In the genomic region with DNA sequence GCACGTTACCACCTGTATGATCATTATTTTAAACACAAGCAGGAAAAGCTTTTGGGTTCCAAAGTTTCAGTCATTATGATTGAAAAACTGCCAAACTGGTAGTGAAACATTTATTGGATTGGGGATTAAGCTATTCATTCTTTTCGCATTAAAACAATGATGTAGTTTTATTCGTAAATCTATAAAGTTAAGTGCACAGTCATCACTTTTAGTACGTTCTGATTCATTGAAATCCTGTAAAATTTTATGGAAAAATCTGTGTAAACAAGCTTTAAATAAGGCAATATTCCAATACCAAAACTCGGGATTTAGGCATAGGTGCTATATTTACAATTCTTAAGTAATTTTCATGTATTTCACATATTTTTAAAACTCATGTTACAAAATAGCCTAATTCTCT, we compare ENCODE assay signal across 2 cellular contexts.
A peak's percentile ranks its signal among the peaks of the same experiment; 100 is the strongest.
TF ChIP-seq lines count a peak whose summit lies in the region.

No MANE protein-coding gene starts in this region.

TF ChIP-seq in HepG2, 621 proteins besides CTCF, POLR2A, EP300 and RAD21:
- peak; percentile 94 to 98 for TF ChIP-seq MAFK (conservative IDR thresholded peaks at IDR 0.05 in 1 of 2, IDR thresholded peaks at IDR 0.05 in 1 of 2; ENCODE audit: low read length in 2 of 2)
- TF ChIP-seq MAFF (IDR thresholded peaks at IDR 0.05; ENCODE audit: low read depth, low read length) = peak; percentile 97
- TF ChIP-seq ZNF3 (CRISPR knock-in tag; IDR thresholded peaks at IDR 0.05) = no peak
- TF ChIP-seq NONO (IDR thresholded peaks at IDR 0.05) = no peak
- TF ChIP-seq NONO (CRISPR knock-in tag; conservative IDR thresholded peaks at IDR 0.05) = no peak
TF ChIP-seq in HepG2: peak in this region for 2.

TF ChIP-seq in H1, 55 proteins besides CTCF, POLR2A, EP300 and RAD21:
- peak; percentile 77 for TF ChIP-seq MAFK (IDR thresholded peaks at IDR 0.05; ENCODE audit: low read depth, low read length)
- no peak for TF ChIP-seq BACH1 (IDR thresholded peaks at IDR 0.05; ENCODE audit: low read length)
- TF ChIP-seq EGR1 (IDR thresholded peaks at IDR 0.05; ENCODE audit: borderline replicate concordance, low read depth, low read length) = no peak
- TF ChIP-seq PHF8 (conservative IDR thresholded peaks at IDR 0.05; ENCODE audit: low read depth, low read length) = no peak
- TF ChIP-seq, protein P1, sequence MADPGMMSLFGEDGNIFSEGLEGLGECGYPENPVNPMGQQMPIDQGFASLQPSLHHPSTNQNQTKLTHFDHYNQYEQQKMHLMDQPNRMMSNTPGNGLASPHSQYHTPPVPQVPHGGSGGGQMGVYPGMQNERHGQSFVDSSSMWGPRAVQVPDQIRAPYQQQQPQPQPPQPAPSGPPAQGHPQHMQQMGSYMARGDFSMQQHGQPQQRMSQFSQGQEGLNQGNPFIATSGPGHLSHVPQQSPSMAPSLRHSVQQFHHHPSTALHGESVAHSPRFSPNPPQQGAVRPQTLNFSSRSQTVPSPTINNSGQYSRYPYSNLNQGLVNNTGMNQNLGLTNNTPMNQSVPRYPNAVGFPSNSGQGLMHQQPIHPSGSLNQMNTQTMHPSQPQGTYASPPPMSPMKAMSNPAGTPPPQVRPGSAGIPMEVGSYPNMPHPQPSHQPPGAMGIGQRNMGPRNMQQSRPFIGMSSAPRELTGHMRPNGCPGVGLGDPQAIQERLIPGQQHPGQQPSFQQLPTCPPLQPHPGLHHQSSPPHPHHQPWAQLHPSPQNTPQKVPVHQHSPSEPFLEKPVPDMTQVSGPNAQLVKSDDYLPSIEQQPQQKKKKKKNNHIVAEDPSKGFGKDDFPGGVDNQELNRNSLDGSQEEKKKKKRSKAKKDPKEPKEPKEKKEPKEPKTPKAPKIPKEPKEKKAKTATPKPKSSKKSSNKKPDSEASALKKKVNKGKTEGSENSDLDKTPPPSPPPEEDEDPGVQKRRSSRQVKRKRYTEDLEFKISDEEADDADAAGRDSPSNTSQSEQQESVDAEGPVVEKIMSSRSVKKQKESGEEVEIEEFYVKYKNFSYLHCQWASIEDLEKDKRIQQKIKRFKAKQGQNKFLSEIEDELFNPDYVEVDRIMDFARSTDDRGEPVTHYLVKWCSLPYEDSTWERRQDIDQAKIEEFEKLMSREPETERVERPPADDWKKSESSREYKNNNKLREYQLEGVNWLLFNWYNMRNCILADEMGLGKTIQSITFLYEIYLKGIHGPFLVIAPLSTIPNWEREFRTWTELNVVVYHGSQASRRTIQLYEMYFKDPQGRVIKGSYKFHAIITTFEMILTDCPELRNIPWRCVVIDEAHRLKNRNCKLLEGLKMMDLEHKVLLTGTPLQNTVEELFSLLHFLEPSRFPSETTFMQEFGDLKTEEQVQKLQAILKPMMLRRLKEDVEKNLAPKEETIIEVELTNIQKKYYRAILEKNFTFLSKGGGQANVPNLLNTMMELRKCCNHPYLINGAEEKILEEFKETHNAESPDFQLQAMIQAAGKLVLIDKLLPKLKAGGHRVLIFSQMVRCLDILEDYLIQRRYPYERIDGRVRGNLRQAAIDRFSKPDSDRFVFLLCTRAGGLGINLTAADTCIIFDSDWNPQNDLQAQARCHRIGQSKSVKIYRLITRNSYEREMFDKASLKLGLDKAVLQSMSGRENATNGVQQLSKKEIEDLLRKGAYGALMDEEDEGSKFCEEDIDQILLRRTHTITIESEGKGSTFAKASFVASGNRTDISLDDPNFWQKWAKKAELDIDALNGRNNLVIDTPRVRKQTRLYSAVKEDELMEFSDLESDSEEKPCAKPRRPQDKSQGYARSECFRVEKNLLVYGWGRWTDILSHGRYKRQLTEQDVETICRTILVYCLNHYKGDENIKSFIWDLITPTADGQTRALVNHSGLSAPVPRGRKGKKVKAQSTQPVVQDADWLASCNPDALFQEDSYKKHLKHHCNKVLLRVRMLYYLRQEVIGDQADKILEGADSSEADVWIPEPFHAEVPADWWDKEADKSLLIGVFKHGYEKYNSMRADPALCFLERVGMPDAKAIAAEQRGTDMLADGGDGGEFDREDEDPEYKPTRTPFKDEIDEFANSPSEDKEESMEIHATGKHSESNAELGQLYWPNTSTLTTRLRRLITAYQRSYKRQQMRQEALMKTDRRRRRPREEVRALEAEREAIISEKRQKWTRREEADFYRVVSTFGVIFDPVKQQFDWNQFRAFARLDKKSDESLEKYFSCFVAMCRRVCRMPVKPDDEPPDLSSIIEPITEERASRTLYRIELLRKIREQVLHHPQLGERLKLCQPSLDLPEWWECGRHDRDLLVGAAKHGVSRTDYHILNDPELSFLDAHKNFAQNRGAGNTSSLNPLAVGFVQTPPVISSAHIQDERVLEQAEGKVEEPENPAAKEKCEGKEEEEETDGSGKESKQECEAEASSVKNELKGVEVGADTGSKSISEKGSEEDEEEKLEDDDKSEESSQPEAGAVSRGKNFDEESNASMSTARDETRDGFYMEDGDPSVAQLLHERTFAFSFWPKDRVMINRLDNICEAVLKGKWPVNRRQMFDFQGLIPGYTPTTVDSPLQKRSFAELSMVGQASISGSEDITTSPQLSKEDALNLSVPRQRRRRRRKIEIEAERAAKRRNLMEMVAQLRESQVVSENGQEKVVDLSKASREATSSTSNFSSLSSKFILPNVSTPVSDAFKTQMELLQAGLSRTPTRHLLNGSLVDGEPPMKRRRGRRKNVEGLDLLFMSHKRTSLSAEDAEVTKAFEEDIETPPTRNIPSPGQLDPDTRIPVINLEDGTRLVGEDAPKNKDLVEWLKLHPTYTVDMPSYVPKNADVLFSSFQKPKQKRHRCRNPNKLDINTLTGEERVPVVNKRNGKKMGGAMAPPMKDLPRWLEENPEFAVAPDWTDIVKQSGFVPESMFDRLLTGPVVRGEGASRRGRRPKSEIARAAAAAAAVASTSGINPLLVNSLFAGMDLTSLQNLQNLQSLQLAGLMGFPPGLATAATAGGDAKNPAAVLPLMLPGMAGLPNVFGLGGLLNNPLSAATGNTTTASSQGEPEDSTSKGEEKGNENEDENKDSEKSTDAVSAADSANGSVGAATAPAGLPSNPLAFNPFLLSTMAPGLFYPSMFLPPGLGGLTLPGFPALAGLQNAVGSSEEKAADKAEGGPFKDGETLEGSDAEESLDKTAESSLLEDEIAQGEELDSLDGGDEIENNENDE (IDR thresholded peaks at IDR 0.05; ENCODE audit: insufficient replicate concordance, low read length) = no peak
